ENCODE assay signal across 10 cellular contexts in the genomic region with DNA sequence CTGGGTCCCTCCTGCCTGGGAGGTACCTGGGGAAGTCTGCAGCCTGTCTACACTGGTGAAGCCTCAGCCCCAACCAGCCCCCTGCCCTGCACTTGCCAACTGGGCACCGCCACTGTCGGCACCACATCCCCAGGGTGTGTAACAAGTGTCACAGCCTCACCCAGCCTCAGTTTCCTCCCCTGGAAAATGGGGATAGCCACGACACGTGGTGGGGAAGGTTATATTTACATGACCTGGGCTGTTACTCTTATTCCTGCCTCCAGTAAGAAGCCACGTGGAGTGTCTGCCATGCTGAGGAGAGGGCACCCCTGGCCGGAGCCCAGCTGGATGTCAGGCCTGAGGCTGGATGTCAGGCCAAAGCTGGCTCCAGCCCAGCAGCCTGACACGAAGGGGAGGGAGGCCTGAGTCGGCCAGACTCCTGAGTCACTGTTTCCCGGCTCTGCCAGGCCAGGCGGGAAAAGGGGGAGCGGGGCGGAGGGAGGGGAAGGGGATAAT. TPM values are rescaled to one million over a fixed set of nuclear protein-coding genes. Genes with fewer than 3 reads are reported as not detected.
DNase-seq lines count a peak whose midpoint lies in the region; ATAC-seq and TF ChIP-seq lines count a peak whose summit lies in the region.
"Had no signal": no experiment of that assay in that cellular context is flagged by ENCODE, and none has a peak within 500 bp of the region (broad histone marks: within the 10 kb centered on the region; RNA-seq: fewer than 3 reads in every experiment).

No MANE protein-coding gene starts in this region.

- peak overlapping the region in 3 of 5 donors; percentile 43 to 92 (median 67) for H3K27ac ChIP-seq in adrenal gland

- no peaks in the 10 kb centered on the region for H3K27me3 ChIP-seq in adrenal gland

- no peak for TF ChIP-seq CTCF in adrenal gland (IDR thresholded peaks at IDR 0.05)

- no peaks in the 10 kb centered on the region for H3K9me3 ChIP-seq in adrenal gland (replicated peaks in 1 of 3)

- 41 to 54% (median 43%) methylated on average over 6 to 12 of the region's 12 CpGs for WGBS in adrenal gland, 4 donors

- intact Hi-C loops in adrenal gland (cut with DNase I), result no loop called here
- intact Hi-C loops in head of caudate nucleus (cut with DNase I), result no loop called here

- H3K4me1 ChIP-seq in adrenal gland (replicated peaks in 1 of 2), result peaks cover 26 to 44% of the 10 kb centered on the region in 2 donors

- ATAC-seq in GM18868 (IDR thresholded peaks at IDR 0.05; ENCODE audit: unreplicated experiment) (no peak), GM21529 (IDR thresholded peaks at IDR 0.05; ENCODE audit: unreplicated experiment) (no peak)

- no peak overlapping the region for H3K4me3 ChIP-seq in adrenal gland

- H3K36me3 ChIP-seq in adrenal gland (replicated peaks in 1 of 2), result no peaks in the 10 kb centered on the region

- DNase-seq in EH (ENCODE audit: low read depth) (peak; percentile 94), adrenal gland (peak; percentile 82 to 95 (median 92)), head of caudate nucleus (peak; percentile 18 to 89 (median 70)), pons (ENCODE audit: low spot score) (peak; percentile 68), NOMO-1 treated with dmso at 0.1 percent for 144 hours (lab: John Stamatoyannopoulos, UW; ENCODE audit: unreplicated experiment) (no peak), DMS153 (lab: John Stamatoyannopoulos, UW) (no peak)
- DNase-seq: activated T-cell treated with anti-CD3 and anti-CD28 coated beads for 4 hours, NCI-H510A treated with DMSO at 0.1 percent for 48 hours had no signal

- TF ChIP-seq POLR2A in adrenal gland (IDR thresholded peaks at IDR 0.05), result no peak

RNA-seq across cellular contexts. Expression of a gene that starts 44.9 kb away (rescaled TPM):
- total RNA-seq in adrenal gland, result 10 to 100 TPM in 3 of 8 donors, 1 to 10 TPM in 5; 2.2 to 12.1 (median 8.4) TPM
- 10 to 100 TPM in 2 of 3 donors, 1 to 10 TPM in 1; 2.6 to 13.2 (median 10.9) TPM for polyA plus RNA-seq in adrenal gland

Comparison
In these comparisons a context has a peak if more than half of its experiments do, and no peak if none do; other contexts are left out.
1. DNase-seq: peak in EH (single experiment), adrenal gland (7 of 7), head of caudate nucleus (42 of 42) and pons (single experiment); none in NOMO-1 treated with dmso at 0.1 percent for 144 hours (single experiment) and DMS153 (single experiment).